22 cellular contexts compared by ENCODE assay signal in genomic region chr3:67569324-67569723, GRCh38.
DNase-seq lines count a peak whose midpoint lies in the region; ATAC-seq, FAIRE-seq and TF ChIP-seq lines count a peak whose summit lies in the region.
"Had no signal": no experiment of that assay in that cellular context is flagged by ENCODE, and none has a peak within 500 bp of the region (broad histone marks: within the 10 kb centered on the region; RNA-seq: fewer than 3 reads in every experiment).

No MANE protein-coding gene starts in this region.

- H3K27ac ChIP-seq in hepatocyte (no peak overlapping the region), HepG2 (ENCODE audit: extremely low read length, insufficient read depth, low read length) (no peak overlapping the region)
- H3K27ac ChIP-seq: 22Rv1, BLaER1, C4-2B, GM23248 had no signal

- H3K79me2 ChIP-seq in hepatocyte: peaks cover 3% of the 10 kb centered on the region
- H3K79me2 ChIP-seq in HepG2 (ENCODE audit: insufficient read depth, low read length): no peaks in the 10 kb centered on the region

- TF ChIP-seq EP300 in HepG2 (IDR thresholded peaks at IDR 0.05; ENCODE audit: low read depth in 2 of 2, low read length in 2 of 2) (peak in 1 of 2 experiments; percentile 22; a peak in 1 of 4 replicates), HepG2 (CRISPR knock-in tag; IDR thresholded peaks at IDR 0.05; ENCODE audit: borderline replicate concordance) (no peak)

- H2AFZ ChIP-seq in hepatocyte (no peak overlapping the region), HepG2 (ENCODE audit: low read length) (no peak overlapping the region)
- H2AFZ ChIP-seq: GM23248 had no signal

- H3K4me2 ChIP-seq in hepatocyte (no peak overlapping the region), HepG2 (ENCODE audit: low read depth, low read length) (peak overlapping the region; percentile 15; the same call in 1 of the 2 replicates)
- H3K4me2 ChIP-seq: BLaER1 had no signal

- no peak for TF ChIP-seq POLR2A in HepG2 (IDR thresholded peaks at IDR 0.05; ENCODE audit: insufficient read depth in 1 of 2, low read depth in 2 of 2, low read length in 2 of 2)

- H4K20me1 ChIP-seq in hepatocyte (ENCODE audit: insufficient read depth, poor library complexity, severe bottlenecking) (no peaks in the 10 kb centered on the region), HepG2 (ENCODE audit: insufficient read depth, low read length) (no peaks in the 10 kb centered on the region)
- H4K20me1 ChIP-seq: BLaER1 had no signal

- no TSS peak for BruUV-seq in HepG2 (replicated peaks; lab: Mats Ljungman, UMichigan)

- H3K4me3 ChIP-seq in hepatocyte: no peak overlapping the region
- no peak overlapping the region for H3K4me3 ChIP-seq in HepG2 (replicated peaks in 1 of 3; ENCODE audit: insufficient read depth in 1 of 3, low read depth in 2 of 3, low read length in 3 of 3)
- H3K4me3 ChIP-seq: BLaER1, GM12878, GM23248 had no signal

- H3K36me3 ChIP-seq in hepatocyte (replicated peaks; ENCODE audit: insufficient read depth, low read depth) (no peaks in the 10 kb centered on the region), HepG2 (replicated peaks in 1 of 2; ENCODE audit: control insufficient read depth in 1 of 2, insufficient read depth in 2 of 2, low read length in 2 of 2) (peaks cover 0 to 6% of the 10 kb centered on the region in 2 experiments; a peak in 2 of 5 replicates)
- H3K36me3 ChIP-seq: BLaER1 had no signal

- no peak for TF ChIP-seq RAD21 in HepG2 (CRISPR knock-in tag; IDR thresholded peaks at IDR 0.05)

- H3K27me3 ChIP-seq in hepatocyte (no peaks in the 10 kb centered on the region), HepG2 (ENCODE audit: control insufficient read depth in 1 of 2, insufficient read depth in 2 of 2, low read length in 2 of 2) (no peaks in the 10 kb centered on the region)
- H3K27me3 ChIP-seq: BLaER1 had no signal

- intact Hi-C loops in HepG2 (cut with micrococcal nuclease; ENCODE audit: unreplicated experiment): no loop called here

- CTCF ChIA-PET in HepG2 (lab: Yijun Ruan, JAX; ENCODE audit: low intra/inter-chr PET ratio, low total read pairs): no interaction called here

- no peak for FAIRE-seq in HepG2 (lab: Jason Lieb, UNC)
- FAIRE-seq: A204.1, G401.6, GM12878, GM18507, H1 had no signal

- DNase-seq in hepatocyte (ENCODE audit: low spot score) (peak; percentile 10), HepG2 (ENCODE audit: low spot score) (peak; percentile 33), mucosa of gallbladder (ENCODE audit: low spot score) (peak; percentile 80), midbrain (lab: John Stamatoyannopoulos, UW) (no peak), NCI-H128 (lab: John Stamatoyannopoulos, UW; ENCODE audit: unreplicated experiment) (no peak)
- DNase-seq: Caco-2; CD4-positive, CD25-positive, alpha-beta regulatory T cell; CD8-positive, alpha-beta T cell; DMS153; DND-41; GM23248; H7 had no signal

- no peak for TF ChIP-seq CTCF in hepatocyte (IDR thresholded peaks at IDR 0.05; ENCODE audit: poor library complexity)
- no peak for TF ChIP-seq CTCF in HepG2 (CRISPR knock-in tag; IDR thresholded peaks at IDR 0.05)

- H3K9ac ChIP-seq in HepG2 (ENCODE audit: insufficient read depth, low read depth, low read length): no peak overlapping the region
- H3K9ac ChIP-seq: BLaER1, GM23248 had no signal

- WGBS in hepatocyte (ENCODE audit: low lambda C conversion rate, missing lambda C conversion rate): 89% methylated on average over 3 of the region's 3 CpGs
- WGBS in HepG2 (ENCODE audit: low lambda C conversion rate): 63% methylated on average over 3 of the region's 3 CpGs

- H3K9me3 ChIP-seq in hepatocyte (ENCODE audit: low read depth) (no peaks in the 10 kb centered on the region), HepG2 (ENCODE audit: low read length) (peaks cover 11% of the 10 kb centered on the region; the same call in 1 of the 2 replicates)

- in situ Hi-C loops in HepG2 (cut with HindIII; ENCODE audit: extremely low pct_ligation_motif_present, low pct_unique_long_range_greater_than_20kb): no loop called here

- no peaks in the 10 kb centered on the region for H3K9me2 ChIP-seq in hepatocyte (replicated peaks; ENCODE audit: insufficient read depth)

- no peak for ATAC-seq in HepG2
- ATAC-seq in GM21367 (IDR thresholded peaks at IDR 0.05; ENCODE audit: unreplicated experiment): no peak
- ATAC-seq: CD8-positive, alpha-beta T cell; GM12878; HCT116 had no signal

- POLR2A ChIA-PET in HepG2 (lab: Yijun Ruan, JAX): no interaction called here

- H3K4me1 ChIP-seq in hepatocyte (ENCODE audit: insufficient read depth) (no peaks in the 10 kb centered on the region), HepG2 (ENCODE audit: insufficient read depth, low read length) (peaks cover 23% of the 10 kb centered on the region)
- H3K4me1 ChIP-seq: BLaER1, Caco-2 had no signal

TF ChIP-seq in HepG2, 621 proteins besides CTCF, POLR2A, EP300 and RAD21 (continues in another document):
- TF ChIP-seq POGZ (CRISPR knock-in tag; IDR thresholded peaks at IDR 0.05): peak; percentile 33; the same call in 1 of the 2 replicates
- no peak for TF ChIP-seq IKZF1 (IDR thresholded peaks at IDR 0.05)
- no peak for TF ChIP-seq NONO (IDR thresholded peaks at IDR 0.05)
- no peak for TF ChIP-seq NONO (CRISPR knock-in tag; conservative IDR thresholded peaks at IDR 0.05)
- no peak for TF ChIP-seq PITX1 (CRISPR knock-in tag; IDR thresholded peaks at IDR 0.05)
- peak; percentile 69; the same call in 1 of the 2 replicates for TF ChIP-seq EHMT2 (IDR thresholded peaks at IDR 0.05; ENCODE audit: borderline replicate concordance, low read depth, low read length)
- TF ChIP-seq CEBPZ (IDR thresholded peaks at IDR 0.05; ENCODE audit: low read length): no peak
- TF ChIP-seq ZNF850 (CRISPR knock-in tag; conservative IDR thresholded peaks at IDR 0.05): no peak
- no peak for TF ChIP-seq ZBTB49 (CRISPR knock-in tag; IDR thresholded peaks at IDR 0.05; ENCODE audit: borderline replicate concordance)
- no peak for TF ChIP-seq ZNF432 (CRISPR knock-in tag; IDR thresholded peaks at IDR 0.05; ENCODE audit: borderline replicate concordance)
- TF ChIP-seq MAFG (CRISPR knock-in tag; IDR thresholded peaks at IDR 0.05): no peak
- TF ChIP-seq TBX3 (IDR thresholded peaks at IDR 0.05; ENCODE audit: borderline replicate concordance): no peak
- no peak for TF ChIP-seq PBX3 (CRISPR knock-in tag; IDR thresholded peaks at IDR 0.05; ENCODE audit: borderline replicate concordance)

Comparison
In these comparisons a context has a peak if more than half of its experiments do, and no peak if none do; other contexts are left out.
1. DNase-seq: peak in hepatocyte (single experiment), HepG2 (single experiment) and mucosa of gallbladder (single experiment); none in midbrain (single experiment) and NCI-H128 (single experiment).